7 cellular contexts compared by ENCODE assay signal in the genomic region with DNA sequence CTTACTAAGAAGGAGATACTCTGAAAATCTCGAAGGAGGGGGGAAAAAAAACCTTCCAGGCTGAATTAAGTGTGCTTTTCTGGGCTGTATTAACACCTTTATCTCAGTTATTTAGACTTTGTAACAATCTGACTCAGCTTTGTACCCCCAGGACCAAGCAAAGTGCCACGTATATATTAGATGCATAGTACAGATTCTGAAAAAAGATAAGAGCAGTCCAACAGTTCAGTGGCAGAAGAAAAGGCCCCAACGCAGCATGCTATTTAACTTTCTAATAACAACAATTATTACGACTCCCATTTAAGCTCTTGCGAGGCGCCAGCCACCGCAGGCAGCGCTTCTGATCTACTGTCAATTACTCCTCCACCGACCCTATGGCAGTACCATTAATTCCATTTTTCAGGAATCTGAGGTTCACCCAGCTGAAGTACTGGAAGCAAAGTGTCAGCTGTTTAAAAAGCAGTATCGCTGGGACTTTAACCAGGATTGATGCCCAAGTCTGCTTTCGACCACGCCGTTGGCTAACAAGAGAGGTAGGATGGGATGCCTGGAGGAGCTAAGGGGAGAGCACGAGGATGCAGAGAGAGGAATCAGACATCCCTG. TPM values are rescaled to one million over a fixed set of nuclear protein-coding genes. Genes with fewer than 3 reads are reported as not detected.
DNase-seq lines count a peak whose midpoint lies in the region; ATAC-seq and TF ChIP-seq lines count a peak whose summit lies in the region.

No MANE protein-coding gene starts in this region.

- H3K9me3 Mint-ChIP-seq in dendritic cell treated with granulocyte-macrophage colony-stimulating factor and Interleukin-4, amounts not matched to agents 40 ng/mL and 50 ng/mL, for 4 days, result peaks cover 21% of the 10 kb centered on the region

- H3K9ac ChIP-seq in neural cell (ENCODE audit: low read length), result peak overlapping the region; percentile 70

- no peak for TF ChIP-seq RAD21 in neural cell (conservative IDR thresholded peaks at IDR 0.05)

- peak overlapping the region; percentile 73 for H2AFZ ChIP-seq in neural cell (ENCODE audit: low read depth, low read length)

- no peaks in the 10 kb centered on the region for H4K20me1 ChIP-seq in neural cell (ENCODE audit: insufficient read depth)

- no peak for TF ChIP-seq CTCF in neural cell (IDR thresholded peaks at IDR 0.05; ENCODE audit: poor library complexity, severe bottlenecking)

- H3K36me3 Mint-ChIP-seq in dendritic cell treated with granulocyte-macrophage colony-stimulating factor and Interleukin-4, amounts not matched to agents 40 ng/mL and 50 ng/mL, for 4 days (ENCODE audit: low read depth), result peaks cover 38% of the 10 kb centered on the region

- ATAC-seq in GM18909 (IDR thresholded peaks at IDR 0.05; ENCODE audit: poor library complexity, unreplicated experiment), result peak; percentile 0

- intact Hi-C loops in dendritic cell treated with granulocyte-macrophage colony-stimulating factor and Interleukin-4, amounts not matched to agents 40 ng/mL and 50 ng/mL, for 4 days (cut with micrococcal nuclease), result no loop called here

- no peaks in the 10 kb centered on the region for H3K36me3 ChIP-seq in neural cell (ENCODE audit: insufficient read depth, low read length)

- H3K4me3 ChIP-seq in neural cell (ENCODE audit: low read length), result peak overlapping the region; percentile 95

- H3F3A ChIP-seq in neural cell (ENCODE audit: insufficient read depth, low read length, poor library complexity, severe bottlenecking), result no peaks in the 10 kb centered on the region

- H3K9me2 ChIP-seq in neural cell (ENCODE audit: insufficient read depth, low read length), result no peaks in the 10 kb centered on the region

- peak overlapping the region; percentile 61 for H3K27ac ChIP-seq in neural cell (ENCODE audit: low read length)

- peaks cover 4% of the 10 kb centered on the region for H3K9me3 ChIP-seq in neural cell (ENCODE audit: low read length)

- H3K4me1 Mint-ChIP-seq in dendritic cell treated with granulocyte-macrophage colony-stimulating factor and Interleukin-4, amounts not matched to agents 40 ng/mL and 50 ng/mL, for 4 days (ENCODE audit: low read depth), result peaks cover 36% of the 10 kb centered on the region

- H3K27ac Mint-ChIP-seq in dendritic cell treated with granulocyte-macrophage colony-stimulating factor and Interleukin-4, amounts not matched to agents 40 ng/mL and 50 ng/mL, for 4 days, result peak overlapping the region; percentile 82

- H3K4me3 Mint-ChIP-seq in dendritic cell treated with granulocyte-macrophage colony-stimulating factor and Interleukin-4, amounts not matched to agents 40 ng/mL and 50 ng/mL, for 4 days, result peak overlapping the region; percentile 90

- peak overlapping the region; percentile 79 for H3K4me2 ChIP-seq in neural cell (ENCODE audit: low read length)

- no peaks in the 10 kb centered on the region for H3K27me3 Mint-ChIP-seq in dendritic cell treated with granulocyte-macrophage colony-stimulating factor and Interleukin-4, amounts not matched to agents 40 ng/mL and 50 ng/mL, for 4 days

- H3K79me2 ChIP-seq in neural cell (replicated peaks; ENCODE audit: insufficient read depth, low read length), result no peaks in the 10 kb centered on the region

- DNase-seq in NCI-H1417 treated with DMSO at 0.1 percent for 48 hours (lab: John Stamatoyannopoulos, UW) (peak; percentile 7), DMS153 (lab: John Stamatoyannopoulos, UW) (no peak), germinal center (ENCODE audit: low spot score) (no peak), SIG-M5 treated with dmso at 0.1 percent for 504 hours (lab: John Stamatoyannopoulos, UW; ENCODE audit: unreplicated experiment) (no peak)

- no peaks in the 10 kb centered on the region for H3K27me3 ChIP-seq in neural cell (ENCODE audit: insufficient read depth, low read depth, low read length)

- no peak for TF ChIP-seq EP300 in neural cell (conservative IDR thresholded peaks at IDR 0.05; ENCODE audit: poor library complexity, severe bottlenecking)

TF ChIP-seq in neural cell, 6 proteins besides CTCF, POLR2A, EP300 and RAD21:
- TF ChIP-seq REST (IDR thresholded peaks at IDR 0.05; ENCODE audit: borderline replicate concordance) (no peak), SMC3 (conservative IDR thresholded peaks at IDR 0.05; ENCODE audit: poor library complexity) (no peak)
TF ChIP-seq in neural cell: peak in this region for 0.

RNA-seq across cellular contexts. Expression of gene LIPA, which starts 0.7 kb away (rescaled TPM):
- 20.8 and 28.3 TPM in 2 replicates for polyA plus RNA-seq in neural cell
- polyA minus RNA-seq in neural cell, result 23.6 and 32.4 TPM in 2 replicates

RNA-seq across cellular contexts. Expression of gene CH25H, which starts 43.8 kb away (rescaled TPM):
- 0.22 TPM in 1 of 2 replicates, not detected in the other for polyA plus RNA-seq in neural cell
- not detected in 2 replicates for polyA minus RNA-seq in neural cell

RNA-seq across cellular contexts. Expression of gene IFIT2, which starts 50.9 kb away (rescaled TPM):
- 0.26 and 1.1 TPM in 2 replicates for polyA plus RNA-seq in neural cell
- 0.23 TPM in 1 of 2 replicates, not detected in the other for polyA minus RNA-seq in neural cell
